In genomic region chr4:142845293-142846070, GRCh38 we compare ENCODE assay signal across 2 cellular contexts.
TF ChIP-seq lines count a peak whose summit lies in the region.

No MANE protein-coding gene starts in this region.

TF ChIP-seq in GM23338, 12 proteins besides CTCF, POLR2A, EP300 and RAD21:
- TF ChIP-seq REST (IDR thresholded peaks at IDR 0.05; ENCODE audit: unreplicated experiment) (no peak), EZH2 (IDR thresholded peaks at IDR 0.05; ENCODE audit: low read depth, unreplicated experiment) (peak; percentile 28)

TF ChIP-seq in neural cell, 6 proteins besides CTCF, POLR2A, EP300 and RAD21 (continued from another document):
- TF ChIP-seq REST (IDR thresholded peaks at IDR 0.05; ENCODE audit: borderline replicate concordance), result no peak
- no peak for TF ChIP-seq POLR2AphosphoS5 (IDR thresholded peaks at IDR 0.05)
- TF ChIP-seq SMC3 (conservative IDR thresholded peaks at IDR 0.05; ENCODE audit: poor library complexity), result no peak
